Comparison of ENCODE assay signal across 23 cellular contexts in the genomic region with DNA sequence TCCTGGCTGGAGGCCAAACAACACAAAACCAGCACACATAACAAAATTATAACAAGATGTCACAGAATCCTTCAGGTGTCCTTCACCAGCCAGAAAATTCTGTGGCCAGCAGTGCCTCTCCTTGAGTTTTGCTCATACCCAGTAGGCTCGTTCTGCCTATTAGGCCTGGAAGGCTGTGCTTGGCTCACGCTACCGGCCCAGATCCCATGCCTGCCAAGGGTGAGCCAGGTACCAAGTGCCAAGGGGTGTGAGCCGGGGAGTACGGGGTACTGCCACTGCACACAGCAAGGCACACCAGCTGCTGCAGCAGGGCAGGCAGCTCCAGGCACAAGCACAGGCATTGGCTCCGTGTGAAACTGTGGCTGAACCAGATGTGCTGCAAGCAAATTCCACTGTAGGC.
"Had no signal": no experiment of that assay in that cellular context is flagged by ENCODE, and none has a peak within 500 bp of the region (broad histone marks: within the 10 kb centered on the region; RNA-seq: fewer than 3 reads in every experiment).

No MANE protein-coding gene starts in this region.

- H3K9ac ChIP-seq: SK-N-SH had no signal

- H3K4me2 ChIP-seq: SK-N-SH had no signal

- DNase-seq: activated CD4-positive, alpha-beta memory T cell treated with anti-CD3 and anti-CD28 coated beads, Interleukin-2, amount 10 ng/mL, durations not matched to agents 7 days and 5 days; activated CD4-positive, alpha-beta T cell treated with anti-CD3 and anti-CD28 coated beads for 36 hours; activated CD4-positive, alpha-beta T cell treated with anti-CD3 and anti-CD28 coated beads, Interleukin-2, amount 50 U/mL, for 1 hour; activated naive CD4-positive, alpha-beta T cell treated with anti-CD3 and anti-CD28 coated beads, Interleukin-2, amount 50 U/mL, for 16 hours; activated T-cell treated with anti-CD3 and anti-CD28 coated beads for 4 hours; amniotic stem cell; central memory CD4-positive, alpha-beta T cell; IMR-90; KBM-7; NCI-H1048; NCI-H146; NCI-H1930; NCI-H345; NCI-H748 treated with DMSO at 0.1 percent for 48 hours; SJCRH30; SK-N-SH; T-helper 1 cell; WERI-Rb-1 had no signal

- H3K4me3 ChIP-seq: ascending aorta, body of pancreas, SJCRH30 had no signal

- H3K36me3 ChIP-seq: ascending aorta, SJCRH30, WERI-Rb-1 had no signal

- H3K27me3 Mint-ChIP-seq: activated CD4-positive, alpha-beta memory T cell treated with anti-CD3 and anti-CD28 coated beads, Interleukin-2, amount 10 ng/mL, durations not matched to agents 7 days and 5 days; activated CD4-positive, alpha-beta T cell treated with anti-CD3 and anti-CD28 coated beads for 36 hours had no signal

- H3K27ac Mint-ChIP-seq: activated CD4-positive, alpha-beta memory T cell treated with anti-CD3 and anti-CD28 coated beads, Interleukin-2, amount 10 ng/mL, durations not matched to agents 7 days and 5 days; activated CD4-positive, alpha-beta T cell treated with anti-CD3 and anti-CD28 coated beads for 36 hours had no signal

- H3K27me3 ChIP-seq: ascending aorta, body of pancreas, SJCRH30 had no signal

- FAIRE-seq: bronchial epithelial cell had no signal

- ATAC-seq: activated CD4-positive, alpha-beta T cell treated with anti-CD3 and anti-CD28 coated beads for 36 hours; body of pancreas; Panc1; Right ventricle myocardium inferior had no signal

- H3K4me3 Mint-ChIP-seq: activated CD4-positive, alpha-beta memory T cell treated with anti-CD3 and anti-CD28 coated beads, Interleukin-2, amount 10 ng/mL, durations not matched to agents 7 days and 5 days; activated CD4-positive, alpha-beta T cell treated with anti-CD3 and anti-CD28 coated beads for 36 hours had no signal

- H3K9me3 ChIP-seq: SJCRH30, SK-N-SH had no signal

- H3K4me1 Mint-ChIP-seq: activated CD4-positive, alpha-beta memory T cell treated with anti-CD3 and anti-CD28 coated beads, Interleukin-2, amount 10 ng/mL, durations not matched to agents 7 days and 5 days; activated CD4-positive, alpha-beta T cell treated with anti-CD3 and anti-CD28 coated beads for 36 hours had no signal

- H3K27ac ChIP-seq: ascending aorta, body of pancreas, SJCRH30, WERI-Rb-1 had no signal

- H3K4me1 ChIP-seq: ascending aorta, body of pancreas, SJCRH30 had no signal
